In the genomic region with DNA sequence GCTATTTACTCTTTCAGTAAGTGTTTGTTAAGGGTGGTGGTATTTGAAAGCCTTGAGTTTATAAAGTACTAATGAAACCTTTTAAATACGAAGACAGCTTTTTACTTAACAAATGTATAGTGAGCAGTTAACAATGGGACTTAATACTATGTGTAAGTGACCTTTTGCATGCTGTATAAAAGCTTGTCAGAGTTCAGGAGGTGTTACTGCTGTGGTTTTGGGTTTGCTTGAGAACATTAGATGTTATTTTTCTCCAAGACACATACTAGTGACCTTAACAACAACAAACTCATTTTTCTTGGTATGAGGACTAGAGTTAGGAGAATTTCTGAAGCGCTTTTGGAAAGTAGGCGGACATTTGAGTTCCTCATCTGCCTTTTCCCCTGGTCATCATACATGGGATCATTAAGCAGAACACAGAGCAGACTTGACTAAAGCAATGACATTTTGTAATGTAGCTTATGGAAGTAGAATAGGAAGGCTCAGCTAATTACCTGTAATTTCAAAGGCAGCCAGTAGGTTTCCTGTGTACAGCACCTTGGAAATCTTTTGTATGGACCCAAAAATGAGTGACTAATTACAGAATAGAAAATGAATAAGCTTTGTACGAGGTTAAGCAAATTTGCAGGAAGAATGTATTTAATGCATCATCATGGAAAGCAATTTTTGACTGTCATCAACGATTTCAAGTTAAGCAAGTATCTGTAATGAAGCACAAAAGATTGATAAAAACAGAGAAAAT, we compare ENCODE assay signal across 16 cellular contexts. TPM values are rescaled to one million over a fixed set of nuclear protein-coding genes. Genes with fewer than 3 reads are reported as not detected.
DNase-seq lines count a peak whose midpoint lies in the region; ATAC-seq and TF ChIP-seq lines count a peak whose summit lies in the region.
"Had no signal": no experiment of that assay in that cellular context is flagged by ENCODE, and none has a peak within 500 bp of the region (broad histone marks: within the 10 kb centered on the region; RNA-seq: fewer than 3 reads in every experiment).

No MANE protein-coding gene starts in this region.

- TF ChIP-seq CTCF in GM23338 (conservative IDR thresholded peaks at IDR 0.05; ENCODE audit: low read depth in 2 of 2) (peak in 1 of 2 experiments; percentile 58; a peak in 3 of 4 replicates), osteoblast (IDR thresholded peaks at IDR 0.05; ENCODE audit: extremely low read depth, low read depth, low read length) (peak; percentile 27), Caco-2 (IDR thresholded peaks at IDR 0.05; ENCODE audit: insufficient read depth in 1 of 2, low read depth in 1 of 2, low read length in 1 of 2, severe bottlenecking in 1 of 2, unreplicated experiment in 1 of 2) (no peak)

- H3K36me3 Mint-ChIP-seq in GM23338 (ENCODE audit: low read depth): peaks cover 4% of the 10 kb centered on the region; the same call in 2 of the 3 replicates
- H3K36me3 Mint-ChIP-seq in activated T-helper 2 cell treated with anti-CD3 and anti-CD28 coated beads, Interferon-gamma antibody, Interleukin-2, Interleukin-4, amounts not matched to agents 10 μg/mL and 5 μg/mL and 100 μg/mL, durations not matched to agents 14 hours and 24 hours and 36 hours (ENCODE audit: low read depth): peaks cover 2% of the 10 kb centered on the region
- no peaks in the 10 kb centered on the region for H3K36me3 Mint-ChIP-seq in Caco-2 (ENCODE audit: insufficient read depth, unreplicated experiment)

- H3K4me1 Mint-ChIP-seq in GM23338 (peaks cover 50% of the 10 kb centered on the region), Caco-2 (ENCODE audit: low read depth, unreplicated experiment) (peaks cover 24% of the 10 kb centered on the region)
- peaks cover 35% of the 10 kb centered on the region for H3K4me1 Mint-ChIP-seq in activated T-helper 2 cell treated with anti-CD3 and anti-CD28 coated beads, Interferon-gamma antibody, Interleukin-2, Interleukin-4, amounts not matched to agents 10 μg/mL and 5 μg/mL and 100 μg/mL, durations not matched to agents 14 hours and 24 hours and 36 hours (ENCODE audit: low read depth)

- H3K27me3 Mint-ChIP-seq in GM23338 (ENCODE audit: insufficient read depth, low read depth, poor library complexity): peaks cover 17% of the 10 kb centered on the region
- H3K27me3 Mint-ChIP-seq in activated T-helper 2 cell treated with anti-CD3 and anti-CD28 coated beads, Interferon-gamma antibody, Interleukin-2, Interleukin-4, amounts not matched to agents 10 μg/mL and 5 μg/mL and 100 μg/mL, durations not matched to agents 14 hours and 24 hours and 36 hours (ENCODE audit: low read depth): no peaks in the 10 kb centered on the region
- H3K27me3 Mint-ChIP-seq in Caco-2 (ENCODE audit: insufficient read depth, unreplicated experiment): no peaks in the 10 kb centered on the region
- H3K27me3 Mint-ChIP-seq: activated naive CD4-positive, alpha-beta T cell treated with anti-CD3 and anti-CD28 coated beads, Interleukin-2, amount 50 U/mL, for 24 hours had no signal

- CTCF ChIA-PET in Caco-2 (lab: Charles Lee): interaction anchor here (0.7 kb wide), 1 partner anchor 8 kb away, joined by 3 read pairs; no protein-coding TSS in a partner anchor

- H3K27me3 ChIP-seq in GM23338 (ENCODE audit: insufficient read depth): peaks cover 17% of the 10 kb centered on the region
- no peaks in the 10 kb centered on the region for H3K27me3 ChIP-seq in osteoblast (ENCODE audit: insufficient read depth, low read length)
- H3K27me3 ChIP-seq in Caco-2 (replicated peaks; ENCODE audit: control insufficient read depth, insufficient read depth, low read length): no peaks in the 10 kb centered on the region
- H3K27me3 ChIP-seq: tibial artery had no signal

- H2AFZ ChIP-seq in GM23338 (no peak overlapping the region), osteoblast (ENCODE audit: low read length) (no peak overlapping the region)

- H3K36me3 ChIP-seq in GM23338 (ENCODE audit: insufficient read depth): no peaks in the 10 kb centered on the region
- H3K36me3 ChIP-seq in osteoblast (ENCODE audit: insufficient read depth, low read length): no peaks in the 10 kb centered on the region
- no peaks in the 10 kb centered on the region for H3K36me3 ChIP-seq in Caco-2 (ENCODE audit: control insufficient read depth, insufficient read depth, low read length)
- H3K36me3 ChIP-seq: tibial artery had no signal

- H3K4me3 Mint-ChIP-seq in GM23338 (no peak overlapping the region), Caco-2 (ENCODE audit: unreplicated experiment) (no peak overlapping the region)
- no peak overlapping the region for H3K4me3 Mint-ChIP-seq in activated T-helper 2 cell treated with anti-CD3 and anti-CD28 coated beads, Interferon-gamma antibody, Interleukin-2, Interleukin-4, amounts not matched to agents 10 μg/mL and 5 μg/mL and 100 μg/mL, durations not matched to agents 14 hours and 24 hours and 36 hours (ENCODE audit: low read depth)

- ATAC-seq in GM23338: no peak
- no peak for ATAC-seq in GM21447 (IDR thresholded peaks at IDR 0.05; ENCODE audit: unreplicated experiment)
- no peak for ATAC-seq in sciatic nerve
- ATAC-seq: A549 had no signal

- H3K27ac Mint-ChIP-seq in GM23338 (no peak overlapping the region), Caco-2 (ENCODE audit: unreplicated experiment) (no peak overlapping the region)
- H3K27ac Mint-ChIP-seq in activated T-helper 2 cell treated with anti-CD3 and anti-CD28 coated beads, Interferon-gamma antibody, Interleukin-2, Interleukin-4, amounts not matched to agents 10 μg/mL and 5 μg/mL and 100 μg/mL, durations not matched to agents 14 hours and 24 hours and 36 hours: peak overlapping the region; percentile 74

- H3K79me2 ChIP-seq in GM23338 (replicated peaks; ENCODE audit: insufficient read depth): peaks cover 100% of the 10 kb centered on the region
- H3K79me2 ChIP-seq in osteoblast (ENCODE audit: insufficient read depth, low read length): peaks cover 88% of the 10 kb centered on the region

- H3K4me3 ChIP-seq in GM23338 (no peak overlapping the region), osteoblast (ENCODE audit: insufficient read depth, low read length) (no peak overlapping the region), Caco-2 (ENCODE audit: low read depth, low read length) (no peak overlapping the region)
- H3K4me3 ChIP-seq: A549, tibial artery had no signal

- peaks cover 98% of the 10 kb centered on the region for H4K20me1 ChIP-seq in GM23338 (replicated peaks; ENCODE audit: insufficient read depth)
- peaks cover 44% of the 10 kb centered on the region for H4K20me1 ChIP-seq in osteoblast (ENCODE audit: insufficient read depth, low read length)

- no TSS peak for BruUV-seq in Caco-2 (replicated peaks; lab: Mats Ljungman, UMichigan)

- no peak overlapping the region for H3K27ac ChIP-seq in GM23338 (ENCODE audit: low read depth)
- no peak overlapping the region for H3K27ac ChIP-seq in osteoblast (ENCODE audit: low read depth, low read length)
- H3K27ac ChIP-seq: A549, tibial artery had no signal

- no peaks in the 10 kb centered on the region for H3K9me2 ChIP-seq in GM23338 (ENCODE audit: insufficient read depth)

- peaks cover 56% of the 10 kb centered on the region for H3K4me1 ChIP-seq in GM23338 (ENCODE audit: insufficient read depth)
- H3K4me1 ChIP-seq in osteoblast (ENCODE audit: insufficient read depth, low read length): no peaks in the 10 kb centered on the region
- peaks cover 6% of the 10 kb centered on the region; the same call in 1 of the 2 replicates for H3K4me1 ChIP-seq in Caco-2

- no peaks in the 10 kb centered on the region for H3K9me3 Mint-ChIP-seq in GM23338
- no peaks in the 10 kb centered on the region for H3K9me3 Mint-ChIP-seq in activated T-helper 2 cell treated with anti-CD3 and anti-CD28 coated beads, Interferon-gamma antibody, Interleukin-2, Interleukin-4, amounts not matched to agents 10 μg/mL and 5 μg/mL and 100 μg/mL, durations not matched to agents 14 hours and 24 hours and 36 hours
- H3K9me3 Mint-ChIP-seq in Caco-2 (ENCODE audit: unreplicated experiment): no peaks in the 10 kb centered on the region
- H3K9me3 Mint-ChIP-seq: activated naive CD4-positive, alpha-beta T cell treated with anti-CD3 and anti-CD28 coated beads, Interleukin-2, amount 50 U/mL, for 24 hours had no signal

- 0 out of 2 replicates have a peak, but pooled peaks cover 3% of the 10 kb centered on the region for H3F3A ChIP-seq in GM23338 (replicated peaks; ENCODE audit: low read depth)

- H3K9me3 ChIP-seq in osteoblast (ENCODE audit: low read depth, low read length): no peaks in the 10 kb centered on the region
- no peaks in the 10 kb centered on the region for H3K9me3 ChIP-seq in Caco-2
- H3K9me3 ChIP-seq: A549, tibial artery had no signal

- POLR2A ChIA-PET in Caco-2 (lab: Charles Lee): no interaction called here

- H3K4me2 ChIP-seq in GM23338 (peak overlapping the region; percentile 68), osteoblast (ENCODE audit: insufficient read depth, low read length) (no peak overlapping the region)
- H3K4me2 ChIP-seq: A549 had no signal

- DNase-seq in NOMO-1 treated with DMSO at 0.1 percent for 48 hours (lab: John Stamatoyannopoulos, UW; ENCODE audit: unreplicated experiment) (peak; percentile 9), NOMO-1 treated with dmso at 0.1 percent for 144 hours (lab: John Stamatoyannopoulos, UW; ENCODE audit: unreplicated experiment) (no peak), GM23338 (ENCODE audit: low spot score) (peak; percentile 9), osteoblast (ENCODE audit: insufficient read length, low spot score, missing footprints) (no peak), Caco-2 (no peak), sciatic nerve (ENCODE audit: low spot score) (no peak)
- no peak for DNase-seq in activated T-helper 2 cell treated with anti-CD3 and anti-CD28 coated beads, Interferon-gamma antibody, Interleukin-2, Interleukin-4, amounts not matched to agents 10 μg/mL and 5 μg/mL and 100 μg/mL, durations not matched to agents 14 hours and 24 hours and 36 hours (ENCODE audit: low spot score)
- DNase-seq: DMS79 treated with DMSO at 0.1 percent for 48 hours, foreskin melanocyte, kidney, NCI-H1092, NCI-H748 treated with DMSO at 0.1 percent for 48 hours, tibial artery had no signal

- intact Hi-C loops in activated T-helper 2 cell treated with anti-CD3 and anti-CD28 coated beads, Interferon-gamma antibody, Interleukin-2, Interleukin-4, amounts not matched to agents 10 μg/mL and 5 μg/mL and 100 μg/mL, durations not matched to agents 14 hours and 24 hours and 36 hours (cut with micrococcal nuclease): loop anchor here (5.0 kb wide), 1 partner anchor 147 kb away; no protein-coding TSS in a partner anchor
- intact Hi-C loops in Caco-2 (cut with micrococcal nuclease; ENCODE audit: unreplicated experiment): no loop called here
- intact Hi-C loops in sciatic nerve (cut with DNase I): no loop called here

TF ChIP-seq in GM23338, 12 proteins besides CTCF, POLR2A, EP300 and RAD21:
- TF ChIP-seq POLR2AphosphoS5 (IDR thresholded peaks at IDR 0.05; ENCODE audit: low read depth): no peak
- TF ChIP-seq NANOG (IDR thresholded peaks at IDR 0.05; ENCODE audit: borderline replicate concordance): no peak
- TF ChIP-seq EZH2phosphoT487 (IDR thresholded peaks at IDR 0.05; ENCODE audit: unreplicated experiment): no peak
TF ChIP-seq in GM23338: peak in this region for 0.

RNA-seq across cellular contexts. Expression of a gene that starts 14.1 kb away (rescaled TPM):
- 123 and 128 TPM in 2 replicates for total RNA-seq in GM23338 (2014; rRNA removed; shearing (Covaris generic))
- 61.6 and 67.2 TPM in 2 replicates for polyA plus RNA-seq in GM23338 (2016; fragmentation: Nextera tagmentation; extraction: Ambion mirVana)
- 40.0 and 40.9 TPM in 2 replicates for total RNA-seq in activated T-helper 2 cell treated with anti-CD3 and anti-CD28 coated beads, Interferon-gamma antibody, Interleukin-2, Interleukin-4, amounts not matched to agents 10 μg/mL and 5 μg/mL and 100 μg/mL, durations not matched to agents 14 hours and 24 hours and 36 hours
- total RNA-seq in osteoblast (84.0 and 106 TPM in 2 replicates), Caco-2 (2022) (41.6 and 51.2 TPM in 2 replicates), sciatic nerve (40.3 TPM)

Comparison
In these comparisons a context has a peak if more than half of its experiments do, and no peak if none do; other contexts are left out.
1. DNase-seq: peak in NOMO-1 treated with DMSO at 0.1 percent for 48 hours (single experiment) and GM23338 (single experiment); none in NOMO-1 treated with dmso at 0.1 percent for 144 hours (single experiment), activated T-helper 2 cell treated with anti-CD3 and anti-CD28 coated beads, Interferon-gamma antibody, Interleukin-2, Interleukin-4, amounts not matched to agents 10 μg/mL and 5 μg/mL and 100 μg/mL, durations not matched to agents 14 hours and 24 hours and 36 hours (single experiment), osteoblast (single experiment), Caco-2 (0 of 2) and sciatic nerve (single experiment).